In genomic region chr13:105139380-105140285, GRCh38 we compare ENCODE assay signal across 8 cellular contexts.
A peak's percentile ranks its signal among the peaks of the same experiment; 100 is the strongest.
DNase-seq lines count a peak whose midpoint lies in the region; ATAC-seq and TF ChIP-seq lines count a peak whose summit lies in the region.

No MANE protein-coding gene starts in this region.

- no peaks in the 10 kb centered on the region for H3K4me1 ChIP-seq in mammary epithelial cell (ENCODE audit: insufficient read depth, low read length)
- H3K4me1 ChIP-seq in rectal smooth muscle tissue (ENCODE audit: control insufficient read depth, insufficient read depth, low read length), result no peaks in the 10 kb centered on the region

- H3K27me3 ChIP-seq in mammary epithelial cell (ENCODE audit: insufficient read depth, low read length) (no peaks in the 10 kb centered on the region), rectal smooth muscle tissue (ENCODE audit: control insufficient read depth, insufficient read depth, low read length) (no peaks in the 10 kb centered on the region)

- peak overlapping the region; percentile 92 for H3K4me3 Mint-ChIP-seq in activated CD4-positive, alpha-beta memory T cell treated with anti-CD3 and anti-CD28 coated beads, Interleukin-2, amount 10 ng/mL, durations not matched to agents 7 days and 5 days

- H3K27ac Mint-ChIP-seq in activated CD4-positive, alpha-beta memory T cell treated with anti-CD3 and anti-CD28 coated beads, Interleukin-2, amount 10 ng/mL, durations not matched to agents 7 days and 5 days, result peak overlapping the region; percentile 96

- H3K27ac ChIP-seq in mammary epithelial cell (ENCODE audit: insufficient read depth, low read depth, low read length) (no peak overlapping the region), rectal smooth muscle tissue (ENCODE audit: low read depth, low read length) (no peak overlapping the region)

- H3K4me3 ChIP-seq in mammary epithelial cell (replicated peaks in 1 of 3; ENCODE audit: insufficient read depth in 1 of 3, low read depth in 2 of 3, low read length in 3 of 3), result no peak overlapping the region
- peak overlapping the region; percentile 56 for H3K4me3 ChIP-seq in rectal smooth muscle tissue (ENCODE audit: low read length)

- dilution Hi-C loops in mammary epithelial cell (cut with HindIII; ENCODE audit: low sequenced_read_pairs), result no loop called here

- ATAC-seq in HG03045 (IDR thresholded peaks at IDR 0.05; ENCODE audit: unreplicated experiment) (peak; percentile 98), esophagus mucosa (peak; percentile 42)

- H3K27me3 Mint-ChIP-seq in activated CD4-positive, alpha-beta memory T cell treated with anti-CD3 and anti-CD28 coated beads, Interleukin-2, amount 10 ng/mL, durations not matched to agents 7 days and 5 days, result no peaks in the 10 kb centered on the region

- in situ Hi-C loops in T47D (cut with HindIII; ENCODE audit: low pct_unique_long_range_greater_than_20kb, low sequenced_read_pairs) (no loop called here), mammary epithelial cell (cut with MboI; ENCODE audit: low sequenced_read_pairs in 2 of 2) (no loop called here)

- peak; percentile 39 to 80 for DNase-seq in T47D (ENCODE audit: low read depth in 1 of 2, low spot score in 1 of 2)
- no peak for DNase-seq in mammary epithelial cell
- DNase-seq in NCI-H345 (lab: John Stamatoyannopoulos, UW), result peak; percentile 80
- peak; percentile 73 for DNase-seq in activated CD4-positive, alpha-beta memory T cell treated with anti-CD3 and anti-CD28 coated beads, Interleukin-2, amount 10 ng/mL, durations not matched to agents 7 days and 5 days
- no peak for DNase-seq in cortex of kidney (lab: John Stamatoyannopoulos, UW)

- no TSS peak for BruUV-seq in mammary epithelial cell (replicated peaks; lab: Mats Ljungman, UMichigan)

- no peaks in the 10 kb centered on the region for H4K20me1 ChIP-seq in mammary epithelial cell (ENCODE audit: insufficient read depth, low read length)

- H3K4me1 Mint-ChIP-seq in activated CD4-positive, alpha-beta memory T cell treated with anti-CD3 and anti-CD28 coated beads, Interleukin-2, amount 10 ng/mL, durations not matched to agents 7 days and 5 days, result peaks cover 17% of the 10 kb centered on the region

- H3K36me3 ChIP-seq in mammary epithelial cell (ENCODE audit: insufficient read depth, low read length), result no peaks in the 10 kb centered on the region
- H3K36me3 ChIP-seq in rectal smooth muscle tissue (ENCODE audit: control insufficient read depth, insufficient read depth, low read length), result no peaks in the 10 kb centered on the region

- no peaks in the 10 kb centered on the region for H3K79me2 ChIP-seq in mammary epithelial cell (ENCODE audit: insufficient read depth, low read length)

- CTCF ChIA-PET in mammary epithelial cell (lab: Charles Lee; ENCODE audit: low non-redundant PET), result no interaction called here
- CTCF ChIA-PET in activated CD4-positive, alpha-beta memory T cell treated with anti-CD3 and anti-CD28 coated beads, Interleukin-2, amount 10 ng/mL, durations not matched to agents 7 days and 5 days (lab: Charles Lee), result interaction anchor here (1.3 kb wide), 1 partner anchor 9 kb away, joined by 4 read pairs; no protein-coding TSS in a partner anchor

- H3K36me3 Mint-ChIP-seq in activated CD4-positive, alpha-beta memory T cell treated with anti-CD3 and anti-CD28 coated beads, Interleukin-2, amount 10 ng/mL, durations not matched to agents 7 days and 5 days (ENCODE audit: low read depth), result no peaks in the 10 kb centered on the region

- H3K9ac ChIP-seq in mammary epithelial cell (ENCODE audit: insufficient read depth, low read length) (no peak overlapping the region), rectal smooth muscle tissue (ENCODE audit: low read length) (no peak overlapping the region)

- WGBS in mammary epithelial cell (ENCODE audit: low coverage, missing lambda C conversion rate), result 73% methylated on average over 14 of the region's 20 CpGs

- H3K9me3 Mint-ChIP-seq in activated CD4-positive, alpha-beta memory T cell treated with anti-CD3 and anti-CD28 coated beads, Interleukin-2, amount 10 ng/mL, durations not matched to agents 7 days and 5 days, result no peaks in the 10 kb centered on the region

- H3K4me2 ChIP-seq in mammary epithelial cell (ENCODE audit: insufficient read depth, low read depth, low read length), result no peak overlapping the region

- no peak for TF ChIP-seq CTCF in mammary epithelial cell (conservative IDR thresholded peaks at IDR 0.05 in 1 of 2, IDR thresholded peaks at IDR 0.05 in 1 of 2; ENCODE audit: extremely low read depth in 1 of 2, insufficient read depth in 1 of 2, low read depth in 1 of 2, low read length in 2 of 2)

- intact Hi-C loops in mammary epithelial cell (cut with micrococcal nuclease), result no loop called here

- POLR2A ChIA-PET in activated CD4-positive, alpha-beta memory T cell treated with anti-CD3 and anti-CD28 coated beads, Interleukin-2, amount 10 ng/mL, durations not matched to agents 7 days and 5 days (lab: Charles Lee), result interaction anchor here (1.9 kb wide), 1 partner anchor 1427 kb away, joined by 7 read pairs; no protein-coding TSS in a partner anchor

- no peak overlapping the region for H2AFZ ChIP-seq in mammary epithelial cell (ENCODE audit: low read depth, low read length)

- H3K9me3 ChIP-seq in mammary epithelial cell (replicated peaks; ENCODE audit: insufficient read depth, low read length), result no peaks in the 10 kb centered on the region

Comparison
In these comparisons a context has a peak if more than half of its experiments do, and no peak if none do; other contexts are left out.
1. DNase-seq: peak in T47D (2 of 2), NCI-H345 (single experiment) and activated CD4-positive, alpha-beta memory T cell treated with anti-CD3 and anti-CD28 coated beads, Interleukin-2, amount 10 ng/mL, durations not matched to agents 7 days and 5 days (single experiment); none in mammary epithelial cell (single experiment) and cortex of kidney (single experiment).